Comparison of ENCODE assay signal across 8 cellular contexts in genomic region chr19:3699071-3699740, GRCh38. TPM values are rescaled to one million over a fixed set of nuclear protein-coding genes. Genes with fewer than 3 reads are reported as not detected.
DNase-seq lines count a peak whose midpoint lies in the region; ATAC-seq and TF ChIP-seq lines count a peak whose summit lies in the region.

No MANE protein-coding gene starts in this region.

- H3K9me3 ChIP-seq in WERI-Rb-1 (ENCODE audit: severe bottlenecking) (no peaks in the 10 kb centered on the region), esophagus muscularis mucosa (no peaks in the 10 kb centered on the region), uterus (no peaks in the 10 kb centered on the region)

- H3K4me3 ChIP-seq in WERI-Rb-1 (ENCODE audit: low read depth, low read length) (peak overlapping the region; percentile 63), esophagus muscularis mucosa (peak overlapping the region; percentile 93 to 99 (median 96)), uterus (peak overlapping the region; percentile 61 to 88)

- H3K27me3 ChIP-seq in WERI-Rb-1 (ENCODE audit: insufficient read depth, low read depth, severe bottlenecking) (no peaks in the 10 kb centered on the region), esophagus muscularis mucosa (no peaks in the 10 kb centered on the region), uterus (no peaks in the 10 kb centered on the region)

- WGBS in esophagus muscularis mucosa = 2% methylated on average over 16 of the region's 31 CpGs

- TF ChIP-seq CTCF in C4-2B (conservative IDR thresholded peaks at IDR 0.05) (no peak), WERI-Rb-1 (IDR thresholded peaks at IDR 0.05; ENCODE audit: low read depth, low read length) (no peak), esophagus muscularis mucosa (IDR thresholded peaks at IDR 0.05) (no peak), uterus (IDR thresholded peaks at IDR 0.05) (peak in 1 of 4 experiments; percentile 13)

- H3K4me1 ChIP-seq in esophagus muscularis mucosa (peaks cover 21 to 60% (median 52%) of the 10 kb centered on the region in 4 donors), uterus (peaks cover 0 to 10% of the 10 kb centered on the region in 2 donors)

- no peaks in the 10 kb centered on the region for H3K36me3 Mint-ChIP-seq in naive B cell

- peak overlapping the region; percentile 87 to 96 (median 92) for H3K4me3 Mint-ChIP-seq in naive B cell

- intact Hi-C loops in esophagus muscularis mucosa (cut with DNase I) = no loop called here
- intact Hi-C loops in uterus (cut with DNase I; ENCODE audit: low total_unique reads) = no loop called here

- peak; percentile 69 for DNase-seq in WERI-Rb-1
- DNase-seq in esophagus muscularis mucosa (ENCODE audit: extremely low spot score) = no peak
- DNase-seq in naive B cell = no peak
- DNase-seq in uterus = peak; percentile 45 to 46
- DNase-seq in NCI-H526 treated with DMSO at 0.1 percent for 48 hours (lab: John Stamatoyannopoulos, UW) = no peak
- no peak for DNase-seq in SHP77 treated with DMSO at 0.1 percent for 48 hours (lab: John Stamatoyannopoulos, UW)

- peaks cover 29 to 42% (median 34%) of the 10 kb centered on the region in 3 donors for H3K4me1 Mint-ChIP-seq in naive B cell

- H3K27ac ChIP-seq in C4-2B (peak overlapping the region; percentile 82), WERI-Rb-1 (peak overlapping the region; percentile 85), esophagus muscularis mucosa (replicated peaks in 1 of 4) (peak overlapping the region; percentile 93 to 99 (median 96)), uterus (peak overlapping the region; percentile 80 to 88)

- ATAC-seq in HG03432 (IDR thresholded peaks at IDR 0.05; ENCODE audit: unreplicated experiment) (peak; percentile 9), naive B cell (ENCODE audit: low read depth in 2 of 2) (no peak)

- peaks cover 33% of the 10 kb centered on the region for H3K36me3 ChIP-seq in WERI-Rb-1
- peaks cover 0 to 13% (median 7%) of the 10 kb centered on the region in 4 donors for H3K36me3 ChIP-seq in esophagus muscularis mucosa
- no peaks in the 10 kb centered on the region for H3K36me3 ChIP-seq in uterus

- no peaks in the 10 kb centered on the region for H3K9me3 Mint-ChIP-seq in naive B cell

- TF ChIP-seq POLR2A in esophagus muscularis mucosa (IDR thresholded peaks at IDR 0.05; ENCODE audit: low read depth) (no peak), uterus (IDR thresholded peaks at IDR 0.05) (peak; percentile 13 to 36)

- no peak for TF ChIP-seq EP300 in esophagus muscularis mucosa (IDR thresholded peaks at IDR 0.05)

- H3K27ac Mint-ChIP-seq in naive B cell = peak overlapping the region; percentile 56 to 92 (median 84)

- no peaks in the 10 kb centered on the region for H3K27me3 Mint-ChIP-seq in naive B cell

RNA-seq across cellular contexts. Expression of gene PIP5K1C, which starts 1.1 kb away (rescaled TPM):
- total RNA-seq in esophagus muscularis mucosa (100 to 1,000 TPM in 2 of 4 donors, 10 to 100 TPM in 2; 73.2 to 180 (median 99.9) TPM), uterus (10 to 100 TPM in 3 of 4 donors, 1 to 10 TPM in 1; 6.2 to 77.5 (median 33.2) TPM)
- polyA plus RNA-seq in naive B cell (ENCODE audit: low read depth in 6 of 6) = 10 to 100 TPM in 1 of 6 donors, 1 to 10 TPM in 4, under 1 TPM in 1; 0.41 to 13.4 (median 4.9) TPM

RNA-seq across cellular contexts. Expression of gene TJP3, which starts 9.0 kb away (rescaled TPM):
- total RNA-seq in esophagus muscularis mucosa (1 to 10 TPM in 1 of 4 donors, under 1 TPM in 2, not detected in 1; 0.06 to 4.2 (median 0.17) TPM), uterus (1 to 10 TPM in 3 of 4 donors, under 1 TPM in 1; 0.37 to 7.4 (median 3.9) TPM)
- polyA plus RNA-seq in naive B cell (ENCODE audit: low read depth in 6 of 6) = 1 to 10 TPM in 5 of 6 donors, not detected in 1; 1.2 to 3.8 (median 2.0) TPM

Comparison
In these comparisons a context has a peak if more than half of its experiments do, and no peak if none do; other contexts are left out.
1. DNase-seq: peak in WERI-Rb-1 (single experiment) and uterus (2 of 2); none in esophagus muscularis mucosa (single experiment), naive B cell (single experiment), NCI-H526 treated with DMSO at 0.1 percent for 48 hours (single experiment) and SHP77 treated with DMSO at 0.1 percent for 48 hours (single experiment).
2. Peak in every context shown above with its lines, with median percentiles within 50 percentile points of each other: H3K27ac ChIP-seq and H3K4me3 ChIP-seq.